ENCODE assay signal across 10 cellular contexts in genomic region chrX:20378291-20378920, GRCh38.
A peak's percentile ranks its signal among the peaks of the same experiment; 100 is the strongest.
DNase-seq lines count a peak whose midpoint lies in the region; ATAC-seq, FAIRE-seq and TF ChIP-seq lines count a peak whose summit lies in the region.
"Had no signal": no experiment of that assay in that cellular context is flagged by ENCODE, and none has a peak within 500 bp of the region (broad histone marks: within the 10 kb centered on the region; RNA-seq: fewer than 3 reads in every experiment).

No MANE protein-coding gene starts in this region.

- FAIRE-seq in HTR-8/SVneo (lab: Jason Lieb, UNC): no peak
- FAIRE-seq: G401.6 had no signal

- peak; percentile 55 for ATAC-seq in GM19395 (IDR thresholded peaks at IDR 0.05; ENCODE audit: unreplicated experiment)

- no peak overlapping the region for H3K4me3 ChIP-seq in MG63
- H3K4me3 ChIP-seq in cardiac fibroblast (replicated peaks in 1 of 2; ENCODE audit: low read depth in 2 of 2, low read length in 2 of 2): no peak overlapping the region
- H3K4me3 ChIP-seq: cardiac muscle cell had no signal

- TF ChIP-seq CTCF in cardiac fibroblast (IDR thresholded peaks at IDR 0.05; ENCODE audit: low read depth, low read length): no peak

- no peaks in the 10 kb centered on the region for H3K36me3 ChIP-seq in MG63
- H3K36me3 ChIP-seq: cardiac muscle cell had no signal

- H3K27me3 ChIP-seq in MG63: no peaks in the 10 kb centered on the region
- H3K27me3 ChIP-seq: cardiac muscle cell had no signal

- DNase-seq in AG08396 (ENCODE audit: low spot score) (peak; percentile 12), MG63 (peak; percentile 63), cardiac fibroblast (ENCODE audit: low read depth in 2 of 2) (peak; percentile 18 to 47), HTR-8/SVneo (ENCODE audit: insufficient read length, low spot score) (no peak), DMS 273 (lab: John Stamatoyannopoulos, UW; ENCODE audit: unreplicated experiment) (no peak), mucosa of gallbladder (ENCODE audit: low spot score) (no peak), NCI-H526 treated with DMSO at 0.1 percent for 48 hours (lab: John Stamatoyannopoulos, UW) (no peak)

- no peaks in the 10 kb centered on the region for H3K9me3 ChIP-seq in MG63

Comparison
In these comparisons a context has a peak if more than half of its experiments do, and no peak if none do; other contexts are left out.
1. DNase-seq: peak in AG08396 (single experiment), MG63 (single experiment) and cardiac fibroblast (2 of 2); none in HTR-8/SVneo (single experiment), DMS 273 (single experiment), mucosa of gallbladder (single experiment) and NCI-H526 treated with DMSO at 0.1 percent for 48 hours (single experiment).